ENCODE assay signal across 1 cellular context in the genomic region with DNA sequence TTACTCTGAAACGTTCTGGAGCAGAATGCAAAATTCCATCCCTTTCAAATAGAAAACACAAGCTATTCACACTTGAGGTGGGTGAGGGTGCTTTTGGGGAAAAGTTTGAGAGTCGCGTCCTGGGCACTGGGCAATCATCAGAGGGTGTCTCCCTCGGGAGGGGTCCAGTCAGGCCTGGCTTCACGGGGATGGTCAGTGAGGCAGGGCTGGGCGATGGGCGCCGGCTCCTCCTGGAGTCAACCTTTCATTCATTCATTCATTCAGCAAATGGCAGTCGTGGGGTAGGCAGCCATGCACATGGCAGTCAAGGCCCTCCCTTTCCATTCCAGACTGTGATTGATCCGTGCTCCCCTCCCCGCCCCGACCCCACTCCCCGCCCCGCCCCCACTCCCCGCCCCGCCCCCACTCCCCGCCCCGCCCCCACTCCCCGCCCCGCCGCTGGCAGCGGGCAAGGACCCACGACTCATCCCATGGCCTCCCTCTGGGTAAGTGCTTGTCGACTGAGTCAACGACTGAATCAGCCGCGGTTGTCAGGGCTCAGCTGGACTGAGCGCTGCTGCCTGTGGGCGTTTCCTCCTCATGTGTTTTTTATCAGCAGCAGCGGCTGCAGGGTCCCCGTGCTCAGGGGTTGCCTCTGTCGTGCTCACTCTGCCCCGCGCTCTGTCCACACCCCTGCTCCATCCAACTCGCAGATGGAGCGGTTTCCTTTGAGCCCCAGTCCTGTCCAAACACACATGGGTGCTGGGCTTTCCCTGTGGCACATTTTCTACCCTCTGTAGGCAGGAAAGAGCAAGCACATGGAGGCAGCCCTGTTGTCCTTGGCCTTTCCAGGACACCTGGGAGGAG.
TF ChIP-seq lines count a peak whose summit lies in the region.

No MANE protein-coding gene starts in this region.

TF ChIP-seq in IMR-90, 13 proteins besides CTCF, POLR2A, EP300 and RAD21 (continued from another document):
- TF ChIP-seq FOS (IDR thresholded peaks at IDR 0.05; ENCODE audit: low read depth, low read length) (peak; percentile 76), CHD1 (IDR thresholded peaks at IDR 0.05; ENCODE audit: low read depth, low read length) (no peak)
